In the genomic region with DNA sequence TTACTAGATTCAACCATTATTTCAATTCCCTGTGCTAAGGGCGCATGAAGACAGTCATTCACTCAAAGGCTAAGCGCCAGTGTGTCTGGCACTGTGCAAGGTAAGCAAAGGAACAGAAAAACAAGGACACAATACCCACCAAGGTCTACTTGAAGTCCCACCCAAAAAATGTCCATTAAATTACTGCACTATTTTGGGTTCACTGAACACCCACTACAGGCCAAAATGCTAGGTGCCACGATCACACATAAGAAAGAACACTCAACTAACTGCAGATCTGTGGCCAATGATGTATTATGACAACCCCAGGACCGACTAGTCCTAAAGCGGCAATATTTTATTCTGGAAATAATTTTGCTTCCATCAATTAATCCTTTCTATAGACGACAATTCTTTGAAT, we compare ENCODE assay signal across 9 cellular contexts. TPM values are rescaled to one million over a fixed set of nuclear protein-coding genes. Genes with fewer than 3 reads are reported as not detected.
DNase-seq lines count a peak whose midpoint lies in the region; ATAC-seq and TF ChIP-seq lines count a peak whose summit lies in the region.
"Had no signal": no experiment of that assay in that cellular context is flagged by ENCODE, and none has a peak within 500 bp of the region (broad histone marks: within the 10 kb centered on the region; RNA-seq: fewer than 3 reads in every experiment).

No MANE protein-coding gene starts in this region.

- H3K4me1 ChIP-seq in SK-N-SH (ENCODE audit: control insufficient read depth in 1 of 2, insufficient read depth in 2 of 2, low read depth in 1 of 2, low read length in 1 of 2), result peaks cover 5 to 20% of the 10 kb centered on the region in 2 experiments; a peak in 3 of 4 replicates
- peaks cover 13% of the 10 kb centered on the region for H3K4me1 ChIP-seq in SJSA1 (replicated peaks)
- H3K4me1 ChIP-seq in skeletal muscle satellite cell (ENCODE audit: control insufficient read depth, insufficient read depth, low read length), result peaks cover 13% of the 10 kb centered on the region

- POLR2A ChIA-PET in SK-N-SH (lab: Yijun Ruan, JAX), result no interaction called here

- TF ChIP-seq RAD21 in SK-N-SH (IDR thresholded peaks at IDR 0.05; ENCODE audit: low read length), result no peak

- H3K4me3 ChIP-seq in SK-N-SH (ENCODE audit: low read depth in 2 of 2, low read length in 1 of 2) (peak overlapping the region; percentile 92 to 93; a peak in 3 of 4 replicates), SJSA1 (peak overlapping the region; percentile 95), skeletal muscle satellite cell (ENCODE audit: low read length) (peak overlapping the region; percentile 99)

- H3K27me3 ChIP-seq in SK-N-SH (ENCODE audit: insufficient read depth) (no peaks in the 10 kb centered on the region), SJSA1 (replicated peaks) (no peaks in the 10 kb centered on the region), skeletal muscle satellite cell (ENCODE audit: control insufficient read depth, insufficient read depth, low read length) (no peaks in the 10 kb centered on the region)

- H3F3A ChIP-seq in SK-N-SH (replicated peaks; ENCODE audit: insufficient read depth), result no peaks in the 10 kb centered on the region

- H3K9ac ChIP-seq in SK-N-SH (peak overlapping the region; percentile 76; the same call in 1 of the 2 replicates), skeletal muscle satellite cell (ENCODE audit: low read depth, low read length) (peak overlapping the region; percentile 97)

- H3K79me2 ChIP-seq in SK-N-SH (ENCODE audit: insufficient read depth), result peaks cover 62% of the 10 kb centered on the region

- H3K9me3 ChIP-seq in SK-N-SH (0 out of 2 replicates have a peak, but pooled peaks cover 4% of the 10 kb centered on the region), SJSA1 (replicated peaks) (no peaks in the 10 kb centered on the region; the same call in 1 of the 2 replicates), skeletal muscle satellite cell (replicated peaks; ENCODE audit: low read length) (no peaks in the 10 kb centered on the region)

- no peak for TF ChIP-seq CTCF in SK-N-SH (IDR thresholded peaks at IDR 0.05)

- no peaks in the 10 kb centered on the region for H3K36me3 ChIP-seq in SK-N-SH (replicated peaks in 1 of 2; ENCODE audit: control insufficient read depth in 1 of 2, insufficient read depth in 2 of 2, low read length in 1 of 2)
- H3K36me3 ChIP-seq in SJSA1, result peaks cover 9% of the 10 kb centered on the region
- no peaks in the 10 kb centered on the region for H3K36me3 ChIP-seq in skeletal muscle satellite cell (ENCODE audit: insufficient read depth, low read length)

- H3K4me2 ChIP-seq in SK-N-SH (peak overlapping the region; percentile 75), skeletal muscle satellite cell (ENCODE audit: low read length) (peak overlapping the region; percentile 98)

- no peak for ATAC-seq in SK-N-SH treated with all-trans-retinoic acid at 6 μM for 48 hours
- ATAC-seq in HG02678 (IDR thresholded peaks at IDR 0.05; ENCODE audit: unreplicated experiment), result no peak

- peaks cover 39% of the 10 kb centered on the region for H4K20me1 ChIP-seq in SK-N-SH (ENCODE audit: insufficient read depth)

- no peak for TF ChIP-seq EP300 in SK-N-SH (IDR thresholded peaks at IDR 0.05; ENCODE audit: borderline replicate concordance in 1 of 2, low read depth in 1 of 2, low read length in 1 of 2)

- H3K27ac ChIP-seq in SK-N-SH (ENCODE audit: low read depth in 2 of 2, low read length in 1 of 2) (no peak overlapping the region), SJSA1 (no peak overlapping the region)

- DNase-seq in SK-N-SH, result no peak
- no peak for DNase-seq in SJSA1 (ENCODE audit: low read depth in 1 of 2, low spot score in 2 of 2)
- peak; percentile 12 for DNase-seq in fibroblast of peridontal ligament (ENCODE audit: extremely low read depth)
- DNase-seq in stimulated activated CD4-positive, alpha-beta T cell treated with anti-CD3 and anti-CD28 coated beads, Interleukin-1b, Interleukin-23, amount 100 ng/mL, for 48 hours, result no peak
- DNase-seq in stimulated activated naive CD4-positive, alpha-beta T cell treated with Interleukin-2 at 50 U/mL for 16 hours (lab: John Stamatoyannopoulos, UW), result no peak
- DNase-seq: COR-L47 had no signal

- no peak overlapping the region for H2AFZ ChIP-seq in SK-N-SH (ENCODE audit: low read depth)

- CTCF ChIA-PET in SK-N-SH (lab: Yijun Ruan, JAX), result no interaction called here

- 84% methylated on average over 6 of the region's 6 CpGs for WGBS in SK-N-SH (ENCODE audit: low lambda C conversion rate)

- H3K9me2 ChIP-seq in SK-N-SH, result no peaks in the 10 kb centered on the region

TF ChIP-seq in SK-N-SH, 30 proteins besides CTCF, POLR2A, EP300 and RAD21 (continues in another document):
- TF ChIP-seq GATA2 (CRISPR knock-in tag; IDR thresholded peaks at IDR 0.05) (no peak), TCF12 (IDR thresholded peaks at IDR 0.05) (no peak), CHD2 (IDR thresholded peaks at IDR 0.05; ENCODE audit: low read length, partially characterized antibody) (no peak), TEAD4 (IDR thresholded peaks at IDR 0.05; ENCODE audit: borderline replicate concordance, insufficient read depth) (no peak), SIN3A (IDR thresholded peaks at IDR 0.05; ENCODE audit: borderline replicate concordance, low read depth, low read length) (no peak), TAF1 (IDR thresholded peaks at IDR 0.05; ENCODE audit: borderline replicate concordance, low read depth, low read length) (no peak), YY1 (IDR thresholded peaks at IDR 0.05; ENCODE audit: low read depth) (no peak), JUND (IDR thresholded peaks at IDR 0.05) (no peak), GABPA (IDR thresholded peaks at IDR 0.05; ENCODE audit: low read depth) (no peak)
- TF ChIP-seq, protein P1, sequence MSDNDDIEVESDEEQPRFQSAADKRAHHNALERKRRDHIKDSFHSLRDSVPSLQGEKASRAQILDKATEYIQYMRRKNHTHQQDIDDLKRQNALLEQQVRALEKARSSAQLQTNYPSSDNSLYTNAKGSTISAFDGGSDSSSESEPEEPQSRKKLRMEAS (IDR thresholded peaks at IDR 0.05; ENCODE audit: low read depth), result no peak
- TF ChIP-seq, protein P2, sequence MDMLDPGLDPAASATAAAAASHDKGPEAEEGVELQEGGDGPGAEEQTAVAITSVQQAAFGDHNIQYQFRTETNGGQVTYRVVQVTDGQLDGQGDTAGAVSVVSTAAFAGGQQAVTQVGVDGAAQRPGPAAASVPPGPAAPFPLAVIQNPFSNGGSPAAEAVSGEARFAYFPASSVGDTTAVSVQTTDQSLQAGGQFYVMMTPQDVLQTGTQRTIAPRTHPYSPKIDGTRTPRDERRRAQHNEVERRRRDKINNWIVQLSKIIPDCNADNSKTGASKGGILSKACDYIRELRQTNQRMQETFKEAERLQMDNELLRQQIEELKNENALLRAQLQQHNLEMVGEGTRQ (IDR thresholded peaks at IDR 0.05; ENCODE audit: borderline replicate concordance, low read depth, low read length), result no peak
- TF ChIP-seq, protein P3, sequence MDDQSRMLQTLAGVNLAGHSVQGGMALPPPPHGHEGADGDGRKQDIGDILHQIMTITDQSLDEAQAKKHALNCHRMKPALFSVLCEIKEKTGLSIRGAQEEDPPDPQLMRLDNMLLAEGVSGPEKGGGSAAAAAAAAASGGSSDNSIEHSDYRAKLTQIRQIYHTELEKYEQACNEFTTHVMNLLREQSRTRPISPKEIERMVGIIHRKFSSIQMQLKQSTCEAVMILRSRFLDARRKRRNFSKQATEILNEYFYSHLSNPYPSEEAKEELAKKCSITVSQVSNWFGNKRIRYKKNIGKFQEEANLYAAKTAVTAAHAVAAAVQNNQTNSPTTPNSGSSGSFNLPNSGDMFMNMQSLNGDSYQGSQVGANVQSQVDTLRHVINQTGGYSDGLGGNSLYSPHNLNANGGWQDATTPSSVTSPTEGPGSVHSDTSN (IDR thresholded peaks at IDR 0.05), result no peak

TF ChIP-seq in SK-N-SH treated with all-trans-retinoic acid at 6 μM for 48 hours, 23 proteins besides CTCF, POLR2A, EP300 and RAD21 (continues in another document):
- TF ChIP-seq, protein P4, sequence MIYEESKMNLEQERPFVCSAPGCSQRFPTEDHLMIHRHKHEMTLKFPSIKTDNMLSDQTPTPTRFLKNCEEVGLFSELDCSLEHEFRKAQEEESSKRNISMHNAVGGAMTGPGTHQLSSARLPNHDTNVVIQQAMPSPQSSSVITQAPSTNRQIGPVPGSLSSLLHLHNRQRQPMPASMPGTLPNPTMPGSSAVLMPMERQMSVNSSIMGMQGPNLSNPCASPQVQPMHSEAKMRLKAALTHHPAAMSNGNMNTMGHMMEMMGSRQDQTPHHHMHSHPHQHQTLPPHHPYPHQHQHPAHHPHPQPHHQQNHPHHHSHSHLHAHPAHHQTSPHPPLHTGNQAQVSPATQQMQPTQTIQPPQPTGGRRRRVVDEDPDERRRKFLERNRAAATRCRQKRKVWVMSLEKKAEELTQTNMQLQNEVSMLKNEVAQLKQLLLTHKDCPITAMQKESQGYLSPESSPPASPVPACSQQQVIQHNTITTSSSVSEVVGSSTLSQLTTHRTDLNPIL (CRISPR knock-in tag; IDR thresholded peaks at IDR 0.05; ENCODE audit: low read depth), result no peak
- no peak for TF ChIP-seq ZFP30 (CRISPR knock-in tag; IDR thresholded peaks at IDR 0.05)
- no peak for TF ChIP-seq ESRRG (CRISPR knock-in tag; IDR thresholded peaks at IDR 0.05)
- TF ChIP-seq, protein P5, sequence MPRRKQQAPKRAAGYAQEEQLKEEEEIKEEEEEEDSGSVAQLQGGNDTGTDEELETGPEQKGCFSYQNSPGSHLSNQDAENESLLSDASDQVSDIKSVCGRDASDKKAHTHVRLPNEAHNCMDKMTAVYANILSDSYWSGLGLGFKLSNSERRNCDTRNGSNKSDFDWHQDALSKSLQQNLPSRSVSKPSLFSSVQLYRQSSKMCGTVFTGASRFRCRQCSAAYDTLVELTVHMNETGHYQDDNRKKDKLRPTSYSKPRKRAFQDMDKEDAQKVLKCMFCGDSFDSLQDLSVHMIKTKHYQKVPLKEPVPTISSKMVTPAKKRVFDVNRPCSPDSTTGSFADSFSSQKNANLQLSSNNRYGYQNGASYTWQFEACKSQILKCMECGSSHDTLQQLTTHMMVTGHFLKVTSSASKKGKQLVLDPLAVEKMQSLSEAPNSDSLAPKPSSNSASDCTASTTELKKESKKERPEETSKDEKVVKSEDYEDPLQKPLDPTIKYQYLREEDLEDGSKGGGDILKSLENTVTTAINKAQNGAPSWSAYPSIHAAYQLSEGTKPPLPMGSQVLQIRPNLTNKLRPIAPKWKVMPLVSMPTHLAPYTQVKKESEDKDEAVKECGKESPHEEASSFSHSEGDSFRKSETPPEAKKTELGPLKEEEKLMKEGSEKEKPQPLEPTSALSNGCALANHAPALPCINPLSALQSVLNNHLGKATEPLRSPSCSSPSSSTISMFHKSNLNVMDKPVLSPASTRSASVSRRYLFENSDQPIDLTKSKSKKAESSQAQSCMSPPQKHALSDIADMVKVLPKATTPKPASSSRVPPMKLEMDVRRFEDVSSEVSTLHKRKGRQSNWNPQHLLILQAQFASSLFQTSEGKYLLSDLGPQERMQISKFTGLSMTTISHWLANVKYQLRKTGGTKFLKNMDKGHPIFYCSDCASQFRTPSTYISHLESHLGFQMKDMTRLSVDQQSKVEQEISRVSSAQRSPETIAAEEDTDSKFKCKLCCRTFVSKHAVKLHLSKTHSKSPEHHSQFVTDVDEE (CRISPR knock-in tag; IDR thresholded peaks at IDR 0.05), result no peak

RNA-seq across cellular contexts. Expression of a gene that starts 1.8 kb away (rescaled TPM):
- polyA plus RNA-seq in SK-N-SH (2012; rRNA removed), result 7.8 and 9.1 TPM in 2 replicates
- 7.4 and 7.5 TPM in 2 replicates for polyA plus RNA-seq in SK-N-SH (2012; cell fraction: cytosol; rRNA removed)
- polyA plus RNA-seq in SK-N-SH (2012; cell fraction: nucleus; rRNA removed), result 20.6 and 30.2 TPM in 2 replicates
- total RNA-seq in SJSA1 (2014; rRNA removed; shearing (Covaris generic)), result 9.8 and 18.7 TPM in 2 replicates
- 24.7 and 33.5 TPM in 2 replicates for total RNA-seq in skeletal muscle satellite cell (2012; rRNA removed)
